8 cellular contexts compared by ENCODE assay signal in genomic region chr10:69337312-69338132, GRCh38.
A peak's percentile ranks its signal among the peaks of the same experiment; 100 is the strongest.
DNase-seq lines count a peak whose midpoint lies in the region; ATAC-seq lines count a peak whose summit lies in the region.

No MANE protein-coding gene starts in this region.

- DNase-seq in DMS53 (lab: John Stamatoyannopoulos, UW) (peak; percentile 29), NCI-H2171 (lab: John Stamatoyannopoulos, UW) (peak; percentile 79), medulla oblongata (ENCODE audit: extremely low spot score) (peak; percentile 59)
- no peak for DNase-seq in activated CD8-positive, alpha-beta memory T cell treated with anti-CD3 and anti-CD28 coated beads for 24 hours

- peak overlapping the region; percentile 34 for H3K27ac ChIP-seq in cingulate gyrus (ENCODE audit: low read depth, low read length)

- ATAC-seq in GM18502 (IDR thresholded peaks at IDR 0.05; ENCODE audit: poor library complexity, unreplicated experiment) (no peak), HG02588 (IDR thresholded peaks at IDR 0.05; ENCODE audit: unreplicated experiment) (no peak), GM19351 (IDR thresholded peaks at IDR 0.05; ENCODE audit: unreplicated experiment) (no peak)
